ENCODE assay signal across 1 cellular context in genomic region chr12:25796523-25797000, GRCh38.
TF ChIP-seq lines count a peak whose summit lies in the region.

No MANE protein-coding gene starts in this region.

TF ChIP-seq in HEK293, 187 proteins besides CTCF, POLR2A, EP300 and RAD21 (continued from another document):
- TF ChIP-seq, protein P1, sequence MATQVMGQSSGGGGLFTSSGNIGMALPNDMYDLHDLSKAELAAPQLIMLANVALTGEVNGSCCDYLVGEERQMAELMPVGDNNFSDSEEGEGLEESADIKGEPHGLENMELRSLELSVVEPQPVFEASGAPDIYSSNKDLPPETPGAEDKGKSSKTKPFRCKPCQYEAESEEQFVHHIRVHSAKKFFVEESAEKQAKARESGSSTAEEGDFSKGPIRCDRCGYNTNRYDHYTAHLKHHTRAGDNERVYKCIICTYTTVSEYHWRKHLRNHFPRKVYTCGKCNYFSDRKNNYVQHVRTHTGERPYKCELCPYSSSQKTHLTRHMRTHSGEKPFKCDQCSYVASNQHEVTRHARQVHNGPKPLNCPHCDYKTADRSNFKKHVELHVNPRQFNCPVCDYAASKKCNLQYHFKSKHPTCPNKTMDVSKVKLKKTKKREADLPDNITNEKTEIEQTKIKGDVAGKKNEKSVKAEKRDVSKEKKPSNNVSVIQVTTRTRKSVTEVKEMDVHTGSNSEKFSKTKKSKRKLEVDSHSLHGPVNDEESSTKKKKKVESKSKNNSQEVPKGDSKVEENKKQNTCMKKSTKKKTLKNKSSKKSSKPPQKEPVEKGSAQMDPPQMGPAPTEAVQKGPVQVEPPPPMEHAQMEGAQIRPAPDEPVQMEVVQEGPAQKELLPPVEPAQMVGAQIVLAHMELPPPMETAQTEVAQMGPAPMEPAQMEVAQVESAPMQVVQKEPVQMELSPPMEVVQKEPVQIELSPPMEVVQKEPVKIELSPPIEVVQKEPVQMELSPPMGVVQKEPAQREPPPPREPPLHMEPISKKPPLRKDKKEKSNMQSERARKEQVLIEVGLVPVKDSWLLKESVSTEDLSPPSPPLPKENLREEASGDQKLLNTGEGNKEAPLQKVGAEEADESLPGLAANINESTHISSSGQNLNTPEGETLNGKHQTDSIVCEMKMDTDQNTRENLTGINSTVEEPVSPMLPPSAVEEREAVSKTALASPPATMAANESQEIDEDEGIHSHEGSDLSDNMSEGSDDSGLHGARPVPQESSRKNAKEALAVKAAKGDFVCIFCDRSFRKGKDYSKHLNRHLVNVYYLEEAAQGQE (tag by site-specific recombination; IDR thresholded peaks at IDR 0.05), result no peak
- TF ChIP-seq TRIM28 (IDR thresholded peaks at IDR 0.05; ENCODE audit: borderline replicate concordance, low read length) (no peak), ZBTB20 (tag by site-specific recombination; IDR thresholded peaks at IDR 0.05) (no peak), ZNF24 (tag by site-specific recombination; IDR thresholded peaks at IDR 0.05) (no peak), HOXD13 (CRISPR knock-in tag; IDR thresholded peaks at IDR 0.05; ENCODE audit: borderline replicate concordance) (no peak), ZNF354C (tag by site-specific recombination; IDR thresholded peaks at IDR 0.05; ENCODE audit: borderline replicate concordance, low read depth) (no peak), ZNF707 (tag by site-specific recombination; IDR thresholded peaks at IDR 0.05) (no peak), ZNF292 (tag by site-specific recombination; IDR thresholded peaks at IDR 0.05; ENCODE audit: borderline replicate concordance, low read depth) (no peak), ZNF26 (tag by site-specific recombination; IDR thresholded peaks at IDR 0.05) (no peak), ZNF518A (tag by site-specific recombination; conservative IDR thresholded peaks at IDR 0.05; ENCODE audit: low read depth) (no peak)
- TF ChIP-seq, protein P2, sequence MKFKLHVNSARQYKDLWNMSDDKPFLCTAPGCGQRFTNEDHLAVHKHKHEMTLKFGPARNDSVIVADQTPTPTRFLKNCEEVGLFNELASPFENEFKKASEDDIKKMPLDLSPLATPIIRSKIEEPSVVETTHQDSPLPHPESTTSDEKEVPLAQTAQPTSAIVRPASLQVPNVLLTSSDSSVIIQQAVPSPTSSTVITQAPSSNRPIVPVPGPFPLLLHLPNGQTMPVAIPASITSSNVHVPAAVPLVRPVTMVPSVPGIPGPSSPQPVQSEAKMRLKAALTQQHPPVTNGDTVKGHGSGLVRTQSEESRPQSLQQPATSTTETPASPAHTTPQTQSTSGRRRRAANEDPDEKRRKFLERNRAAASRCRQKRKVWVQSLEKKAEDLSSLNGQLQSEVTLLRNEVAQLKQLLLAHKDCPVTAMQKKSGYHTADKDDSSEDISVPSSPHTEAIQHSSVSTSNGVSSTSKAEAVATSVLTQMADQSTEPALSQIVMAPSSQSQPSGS (tag by site-specific recombination; IDR thresholded peaks at IDR 0.05; ENCODE audit: low read depth), result peak; percentile 70; the same call in 1 of the 2 replicates
- TF ChIP-seq, protein P3, sequence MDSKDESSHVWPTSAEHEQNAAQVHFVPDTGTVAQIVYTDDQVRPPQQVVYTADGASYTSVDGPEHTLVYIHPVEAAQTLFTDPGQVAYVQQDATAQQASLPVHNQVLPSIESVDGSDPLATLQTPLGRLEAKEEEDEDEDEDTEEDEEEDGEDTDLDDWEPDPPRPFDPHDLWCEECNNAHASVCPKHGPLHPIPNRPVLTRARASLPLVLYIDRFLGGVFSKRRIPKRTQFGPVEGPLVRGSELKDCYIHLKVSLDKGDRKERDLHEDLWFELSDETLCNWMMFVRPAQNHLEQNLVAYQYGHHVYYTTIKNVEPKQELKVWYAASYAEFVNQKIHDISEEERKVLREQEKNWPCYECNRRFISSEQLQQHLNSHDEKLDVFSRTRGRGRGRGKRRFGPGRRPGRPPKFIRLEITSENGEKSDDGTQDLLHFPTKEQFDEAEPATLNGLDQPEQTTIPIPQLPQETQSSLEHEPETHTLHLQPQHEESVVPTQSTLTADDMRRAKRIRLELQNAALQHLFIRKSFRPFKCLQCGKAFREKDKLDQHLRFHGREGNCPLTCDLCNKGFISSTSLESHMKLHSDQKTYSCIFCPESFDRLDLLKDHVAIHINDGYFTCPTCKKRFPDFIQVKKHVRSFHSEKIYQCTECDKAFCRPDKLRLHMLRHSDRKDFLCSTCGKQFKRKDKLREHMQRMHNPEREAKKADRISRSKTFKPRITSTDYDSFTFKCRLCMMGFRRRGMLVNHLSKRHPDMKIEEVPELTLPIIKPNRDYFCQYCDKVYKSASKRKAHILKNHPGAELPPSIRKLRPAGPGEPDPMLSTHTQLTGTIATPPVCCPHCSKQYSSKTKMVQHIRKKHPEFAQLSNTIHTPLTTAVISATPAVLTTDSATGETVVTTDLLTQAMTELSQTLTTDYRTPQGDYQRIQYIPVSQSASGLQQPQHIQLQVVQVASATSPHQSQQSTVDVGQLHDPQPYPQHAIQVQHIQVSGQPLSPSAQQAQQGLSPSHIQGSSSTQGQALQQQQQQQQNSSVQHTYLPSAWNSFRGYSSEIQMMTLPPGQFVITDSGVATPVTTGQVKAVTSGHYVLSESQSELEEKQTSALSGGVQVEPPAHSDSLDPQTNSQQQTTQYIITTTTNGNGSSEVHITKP (tag by site-specific recombination; IDR thresholded peaks at IDR 0.05), result peak; percentile 46; the same call in 1 of the 2 replicates
- TF ChIP-seq, protein P4, sequence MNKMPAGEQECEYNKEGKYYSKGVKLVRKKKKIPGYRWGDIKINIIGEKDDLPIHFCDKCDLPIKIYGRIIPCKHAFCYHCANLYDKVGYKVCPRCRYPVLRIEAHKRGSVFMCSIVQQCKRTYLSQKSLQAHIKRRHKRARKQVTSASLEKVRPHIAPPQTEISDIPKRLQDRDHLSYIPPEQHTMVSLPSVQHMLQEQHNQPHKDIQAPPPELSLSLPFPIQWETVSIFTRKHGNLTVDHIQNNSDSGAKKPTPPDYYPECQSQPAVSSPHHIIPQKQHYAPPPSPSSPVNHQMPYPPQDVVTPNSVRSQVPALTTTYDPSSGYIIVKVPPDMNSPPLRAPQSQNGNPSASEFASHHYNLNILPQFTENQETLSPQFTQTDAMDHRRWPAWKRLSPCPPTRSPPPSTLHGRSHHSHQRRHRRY (tag by site-specific recombination; IDR thresholded peaks at IDR 0.05), result no peak
